13 cellular contexts compared by ENCODE assay signal in the genomic region with DNA sequence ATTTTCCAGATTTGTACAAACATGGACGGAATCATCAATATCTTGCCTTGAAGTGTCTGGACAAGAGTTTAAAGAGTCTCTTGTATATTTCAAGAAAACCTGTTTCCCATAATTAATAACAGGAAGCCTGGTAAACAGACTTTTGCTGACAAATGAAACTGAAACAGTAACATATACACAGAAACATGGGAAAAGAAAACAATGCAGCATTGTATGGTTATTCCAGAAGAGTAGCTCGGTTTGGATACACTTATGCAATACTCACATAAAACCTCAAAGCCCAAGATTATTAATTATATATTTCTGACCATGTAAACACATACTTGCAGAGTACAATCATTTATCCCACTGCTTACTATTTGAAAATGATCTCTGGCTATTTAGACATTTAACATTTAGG.
DNase-seq lines count a peak whose midpoint lies in the region; ATAC-seq and TF ChIP-seq lines count a peak whose summit lies in the region.
"Had no signal": no experiment of that assay in that cellular context is flagged by ENCODE, and none has a peak within 500 bp of the region (broad histone marks: within the 10 kb centered on the region; RNA-seq: fewer than 3 reads in every experiment).

No MANE protein-coding gene starts in this region.

- H4K20me1 ChIP-seq in osteoblast (ENCODE audit: insufficient read depth, low read length): peaks cover 3% of the 10 kb centered on the region

- POLR2A ChIA-PET in Panc1 (lab: Charles Lee): interaction anchor here (0.6 kb wide), 1 partner anchor 9 kb away, joined by 5 read pairs; no protein-coding TSS in a partner anchor

- in situ Hi-C loops in Panc1 (cut with HindIII; ENCODE audit: low pct_unique_long_range_greater_than_20kb, low sequenced_read_pairs): no loop called here

- no peak overlapping the region; a peak in 1 of 4 replicates for H3K4me3 ChIP-seq in Panc1 (ENCODE audit: low read depth in 2 of 2, low read length in 2 of 2)
- H3K4me3 ChIP-seq in epithelial cell of esophagus (ENCODE audit: low read length): no peak overlapping the region
- H3K4me3 ChIP-seq in osteoblast (ENCODE audit: insufficient read depth, low read length): no peak overlapping the region
- H3K4me3 ChIP-seq: thoracic aorta had no signal

- peaks cover 77% of the 10 kb centered on the region for H3K79me2 ChIP-seq in osteoblast (ENCODE audit: insufficient read depth, low read length)

- TF ChIP-seq CTCF in Panc1 (IDR thresholded peaks at IDR 0.05) (no peak), epithelial cell of esophagus (IDR thresholded peaks at IDR 0.05; ENCODE audit: insufficient read depth, low read depth, low read length, missing control alignments) (no peak), osteoblast (IDR thresholded peaks at IDR 0.05; ENCODE audit: extremely low read depth, low read depth, low read length) (no peak)

- peaks cover 45% of the 10 kb centered on the region for H3K4me1 ChIP-seq in Panc1 (ENCODE audit: control insufficient read depth, insufficient read depth, low read length)
- peaks cover 12% of the 10 kb centered on the region for H3K4me1 ChIP-seq in osteoblast (ENCODE audit: insufficient read depth, low read length)

- CTCF ChIA-PET in Panc1 (lab: Charles Lee): interaction anchor here (0.7 kb wide), 1 partner anchor 559 kb away, joined by 5 read pairs; no protein-coding TSS in a partner anchor

- peak overlapping the region; percentile 47 for H3K4me2 ChIP-seq in osteoblast (ENCODE audit: insufficient read depth, low read length)

- DNase-seq in EL (peak; percentile 43), Panc1 (ENCODE audit: low read depth, low spot score) (no peak), epithelial cell of esophagus (ENCODE audit: low read depth) (peak; percentile 54), osteoblast (ENCODE audit: insufficient read length, low spot score, missing footprints) (no peak), DMS79 (lab: John Stamatoyannopoulos, UW) (no peak)
- no peak for DNase-seq in activated CD4-positive, alpha-beta T cell treated with anti-CD3 and anti-CD28 coated beads for 48 hours
- DNase-seq: activated CD8-positive, alpha-beta T cell treated with anti-CD3 and anti-CD28 coated beads, Interleukin-2, amount 10 ng/mL, durations not matched to agents 7 days and 5 days; activated effector memory CD4-positive, alpha-beta T cell treated with Interleukin-2 at 50 U/mL for 16 hours; CD4-positive, alpha-beta memory T cell; naive thymus-derived CD8-positive, alpha-beta T cell had no signal

- H3K9me3 ChIP-seq in Panc1 (ENCODE audit: control insufficient read depth, insufficient read depth, low read depth, low read length) (no peaks in the 10 kb centered on the region), osteoblast (ENCODE audit: low read depth, low read length) (no peaks in the 10 kb centered on the region)
- H3K9me3 ChIP-seq: thoracic aorta had no signal

- H2AFZ ChIP-seq in osteoblast (ENCODE audit: low read length): no peak overlapping the region

- no TSS peak for BruUV-seq in Panc1 (replicated peaks; lab: Mats Ljungman, UMichigan)

- ATAC-seq in Panc1 (no peak), HG03442 (IDR thresholded peaks at IDR 0.05; ENCODE audit: unreplicated experiment) (no peak), esophagus mucosa (no peak)
- ATAC-seq: activated CD8-positive, alpha-beta T cell treated with anti-CD3 and anti-CD28 coated beads, Interleukin-2, amount 10 ng/mL, durations not matched to agents 7 days and 5 days; naive thymus-derived CD8-positive, alpha-beta T cell had no signal

- no peaks in the 10 kb centered on the region for H3K36me3 ChIP-seq in Panc1 (ENCODE audit: control insufficient read depth, insufficient read depth, low read length)
- H3K36me3 ChIP-seq in osteoblast (ENCODE audit: insufficient read depth, low read length): peaks cover 17% of the 10 kb centered on the region
- H3K36me3 ChIP-seq: thoracic aorta had no signal

- intact Hi-C loops in Panc1 (cut with micrococcal nuclease; ENCODE audit: unreplicated experiment): no loop called here

- H3K27ac ChIP-seq in Panc1 (ENCODE audit: low read length) (peak overlapping the region; percentile 70; the same call in 1 of the 2 replicates), osteoblast (ENCODE audit: low read depth, low read length) (peak overlapping the region; percentile 10)
- H3K27ac ChIP-seq: thoracic aorta had no signal

- H3K27me3 ChIP-seq in Panc1 (ENCODE audit: control insufficient read depth, insufficient read depth, low read length) (no peaks in the 10 kb centered on the region), osteoblast (ENCODE audit: insufficient read depth, low read length) (no peaks in the 10 kb centered on the region)

Comparison
In these comparisons a context has a peak if more than half of its experiments do, and no peak if none do; other contexts are left out.
1. DNase-seq: peak in EL (single experiment) and epithelial cell of esophagus (single experiment); none in Panc1 (single experiment), osteoblast (single experiment), DMS79 (single experiment) and activated CD4-positive, alpha-beta T cell treated with anti-CD3 and anti-CD28 coated beads for 48 hours (single experiment).